In the genomic region with DNA sequence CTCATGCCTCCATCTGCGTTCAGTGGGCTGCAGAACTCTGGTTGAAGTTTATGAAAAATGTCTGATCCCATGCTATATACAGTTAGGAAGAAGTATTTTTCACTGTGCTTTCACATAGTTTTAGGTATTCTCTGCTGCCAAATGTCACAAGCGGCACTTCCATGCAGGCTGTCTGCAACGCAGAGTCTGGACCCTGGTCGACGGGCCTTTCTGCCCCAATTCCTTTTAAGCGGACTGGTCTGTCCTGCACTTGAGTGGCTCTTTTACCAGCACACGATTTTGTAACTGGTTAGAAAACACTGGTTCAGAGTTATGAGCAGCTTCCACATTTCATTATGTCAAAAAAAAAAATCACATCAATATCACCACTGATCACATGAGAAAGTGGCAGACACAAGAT, we compare ENCODE assay signal across 20 cellular contexts.
"Had no signal": no experiment of that assay in that cellular context is flagged by ENCODE, and none has a peak within 500 bp of the region (broad histone marks: within the 10 kb centered on the region; RNA-seq: fewer than 3 reads in every experiment).

No MANE protein-coding gene starts in this region.

- H3K4me1 Mint-ChIP-seq: immature natural killer cell had no signal

- H3K27ac Mint-ChIP-seq: activated CD4-positive, alpha-beta memory T cell treated with anti-CD3 and anti-CD28 coated beads, Interleukin-2, amount 10 ng/mL, durations not matched to agents 7 days and 5 days; activated CD8-positive, alpha-beta memory T cell treated with anti-CD3 and anti-CD28 coated beads, Interleukin-2, amount 10 ng/mL, durations not matched to agents 7 days and 5 days; activated naive CD4-positive, alpha-beta T cell treated with anti-CD3 and anti-CD28 coated beads for 36 hours; activated naive CD8-positive, alpha-beta T cell treated with anti-CD3 and anti-CD28 coated beads, Interleukin-2, amount 50 U/mL, for 24 hours; activated T-helper 17 cell treated with anti-CD3 and anti-CD28 coated beads, Interleukin-2, amount 50 U/mL, for 72 hours; immature natural killer cell had no signal

- H3K4me3 Mint-ChIP-seq: activated CD4-positive, alpha-beta memory T cell treated with anti-CD3 and anti-CD28 coated beads, Interleukin-2, amount 10 ng/mL, durations not matched to agents 7 days and 5 days; activated CD8-positive, alpha-beta memory T cell treated with anti-CD3 and anti-CD28 coated beads, Interleukin-2, amount 10 ng/mL, durations not matched to agents 7 days and 5 days; activated naive CD4-positive, alpha-beta T cell treated with anti-CD3 and anti-CD28 coated beads for 36 hours; activated naive CD8-positive, alpha-beta T cell treated with anti-CD3 and anti-CD28 coated beads, Interleukin-2, amount 50 U/mL, for 24 hours; activated T-helper 17 cell treated with anti-CD3 and anti-CD28 coated beads, Interleukin-2, amount 50 U/mL, for 72 hours; central memory CD8-positive, alpha-beta T cell; immature natural killer cell had no signal

- H3K36me3 Mint-ChIP-seq: activated CD8-positive, alpha-beta memory T cell treated with anti-CD3 and anti-CD28 coated beads, Interleukin-2, amount 10 ng/mL, durations not matched to agents 7 days and 5 days; immature natural killer cell had no signal

- DNase-seq: activated CD4-positive, alpha-beta memory T cell treated with anti-CD3 and anti-CD28 coated beads, Interleukin-2, amount 10 ng/mL, durations not matched to agents 7 days and 5 days; activated CD4-positive, alpha-beta T cell treated with anti-CD3 and anti-CD28 coated beads for 48 hours; activated CD8-positive, alpha-beta memory T cell treated with anti-CD3 and anti-CD28 coated beads, Interleukin-2, amount 10 ng/mL, durations not matched to agents 7 days and 5 days; activated naive CD4-positive, alpha-beta T cell treated with anti-CD3 and anti-CD28 coated beads for 36 hours; activated naive CD8-positive, alpha-beta T cell treated with anti-CD3 and anti-CD28 coated beads, Interleukin-2, amount 50 U/mL, for 24 hours; anterior cingulate cortex; brain microvascular endothelial cell; gastrocnemius medialis; immature natural killer cell; stimulated activated naive CD8-positive, alpha-beta T cell treated with anti-CD3 and anti-CD28 coated beads, Interleukin-15, Interleukin-2, amounts not matched to agents 100 U/mL and 50 U/mL, for 24 hours; substantia nigra had no signal

- H3K9me3 ChIP-seq: gastrocnemius medialis, prostate gland, right atrium auricular region, tibial nerve had no signal

- H3K36me3 ChIP-seq: brain microvascular endothelial cell, gastrocnemius medialis, prostate gland, right atrium auricular region, tibial nerve had no signal

- H3K27me3 ChIP-seq: brain microvascular endothelial cell, gastrocnemius medialis, right atrium auricular region, tibial nerve had no signal

- H3K4me3 ChIP-seq: coronary artery, gastrocnemius medialis, prostate gland, right atrium auricular region, SK-N-MC, skin epidermis, tibial nerve had no signal

- H3K27ac ChIP-seq: brain microvascular endothelial cell, coronary artery, gastrocnemius medialis, right atrium auricular region, SK-N-MC had no signal

- ATAC-seq: activated CD8-positive, alpha-beta memory T cell treated with anti-CD3 and anti-CD28 coated beads, Interleukin-2, amount 10 ng/mL, durations not matched to agents 7 days and 5 days; activated naive CD8-positive, alpha-beta T cell treated with anti-CD3 and anti-CD28 coated beads, Interleukin-2, amount 50 U/mL, for 24 hours; activated T-helper 17 cell treated with anti-CD3 and anti-CD28 coated beads, Interleukin-2, amount 50 U/mL, for 72 hours; gastrocnemius medialis; stimulated activated naive CD8-positive, alpha-beta T cell treated with anti-CD3 and anti-CD28 coated beads, Interleukin-15, Interleukin-2, amounts not matched to agents 100 U/mL and 50 U/mL, for 24 hours had no signal

- H3K4me1 ChIP-seq: gastrocnemius medialis had no signal

- H3K9me3 Mint-ChIP-seq: activated CD4-positive, alpha-beta memory T cell treated with anti-CD3 and anti-CD28 coated beads, Interleukin-2, amount 10 ng/mL, durations not matched to agents 7 days and 5 days; activated naive CD4-positive, alpha-beta T cell treated with anti-CD3 and anti-CD28 coated beads for 36 hours; activated naive CD8-positive, alpha-beta T cell treated with anti-CD3 and anti-CD28 coated beads, Interleukin-2, amount 50 U/mL, for 24 hours; activated T-helper 17 cell treated with anti-CD3 and anti-CD28 coated beads, Interleukin-2, amount 50 U/mL, for 72 hours; central memory CD8-positive, alpha-beta T cell; immature natural killer cell; nephron had no signal
